ENCODE assay signal across 24 cellular contexts in the genomic region with DNA sequence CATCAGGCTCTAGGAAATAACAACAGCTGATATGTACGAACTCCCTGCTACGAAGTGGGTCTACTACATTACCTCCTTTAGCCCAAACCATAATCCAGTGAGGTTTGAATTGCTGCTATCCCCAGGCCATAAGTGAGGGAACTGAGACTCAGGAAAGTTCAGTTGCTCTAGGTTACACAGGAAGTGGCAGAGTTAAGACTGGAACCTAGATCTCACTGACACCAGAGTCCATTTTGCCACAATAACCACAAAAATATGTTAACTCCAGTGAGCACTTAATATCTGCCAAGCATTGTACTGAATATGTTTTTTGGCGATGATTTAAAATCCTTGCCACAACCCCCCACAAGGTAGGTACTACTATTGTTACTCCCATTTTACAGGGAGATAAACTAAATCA.
DNase-seq lines count a peak whose midpoint lies in the region; ATAC-seq lines count a peak whose summit lies in the region.
"Had no signal": no experiment of that assay in that cellular context is flagged by ENCODE, and none has a peak within 500 bp of the region (broad histone marks: within the 10 kb centered on the region; RNA-seq: fewer than 3 reads in every experiment).

No MANE protein-coding gene starts in this region.

- H3K27ac ChIP-seq in BLaER1 treated with 17β-estradiol and CSF1 and Interleukin-3, amounts not matched to agents 10 nM and 100 nM, result no peak overlapping the region
- peak overlapping the region; percentile 8 for H3K27ac ChIP-seq in KOPT-K1 (ENCODE audit: low read depth, low read length, poor library complexity, severe bottlenecking)
- H3K27ac ChIP-seq: A549, body of pancreas, esophagus muscularis mucosa, foreskin keratinocyte, left ventricle myocardium inferior, parathyroid adenoma, SJCRH30, tibial artery, vagina had no signal

- H3K4me3 ChIP-seq in BLaER1 treated with 17β-estradiol and CSF1 and Interleukin-3, amounts not matched to agents 10 nM and 100 nM, result no peak overlapping the region
- H3K4me3 ChIP-seq: A549, body of pancreas, SJCRH30, vagina had no signal

- no peak overlapping the region for H3K27ac Mint-ChIP-seq in effector memory CD8-positive, alpha-beta T cell
- H3K27ac Mint-ChIP-seq: activated T-cell treated with anti-CD3 and anti-CD28 coated beads, Interleukin-2, amount 50 U/mL, for 72 hours; CD4-positive, alpha-beta memory T cell; stimulated activated naive CD8-positive, alpha-beta T cell treated with anti-CD3 and anti-CD28 coated beads, Interleukin-15, Interleukin-2, amounts not matched to agents 100 ng/mL and 50 ng/mL, for 24 hours had no signal

- H3K4me3 Mint-ChIP-seq in effector memory CD8-positive, alpha-beta T cell, result no peak overlapping the region
- H3K4me3 Mint-ChIP-seq: central memory CD8-positive, alpha-beta T cell; stimulated activated naive CD8-positive, alpha-beta T cell treated with anti-CD3 and anti-CD28 coated beads, Interleukin-15, Interleukin-2, amounts not matched to agents 100 ng/mL and 50 ng/mL, for 24 hours had no signal

- H3K4me2 ChIP-seq in BLaER1 treated with 17β-estradiol and CSF1 and Interleukin-3, amounts not matched to agents 10 nM and 100 nM, result peak overlapping the region in 10 of 11 experiments; percentile 17 to 47 (median 36); a peak in 13 of 22 replicates
- H3K4me2 ChIP-seq: A549 had no signal

- no peaks in the 10 kb centered on the region for H3K9me3 Mint-ChIP-seq in effector memory CD8-positive, alpha-beta T cell
- H3K9me3 Mint-ChIP-seq: activated T-cell treated with anti-CD3 and anti-CD28 coated beads, Interleukin-2, amount 50 U/mL, for 72 hours; CD4-positive, alpha-beta memory T cell; central memory CD8-positive, alpha-beta T cell; stimulated activated naive CD8-positive, alpha-beta T cell treated with anti-CD3 and anti-CD28 coated beads, Interleukin-15, Interleukin-2, amounts not matched to agents 100 ng/mL and 50 ng/mL, for 24 hours had no signal

- H3K36me3 Mint-ChIP-seq in effector memory CD8-positive, alpha-beta T cell (ENCODE audit: insufficient read depth), result no peaks in the 10 kb centered on the region
- H3K36me3 Mint-ChIP-seq: CD4-positive, alpha-beta memory T cell had no signal

- H3K27me3 ChIP-seq in BLaER1 treated with 17β-estradiol and CSF1 and Interleukin-3, amounts not matched to agents 10 nM and 100 nM, result no peaks in the 10 kb centered on the region
- H3K27me3 ChIP-seq: body of pancreas, SJCRH30 had no signal

- peaks cover 13 to 16% of the 10 kb centered on the region in 2 donors for H3K4me1 Mint-ChIP-seq in effector memory CD8-positive, alpha-beta T cell (ENCODE audit: low read depth in 2 of 2)

- no peaks in the 10 kb centered on the region for H4K20me1 ChIP-seq in BLaER1 treated with 17β-estradiol and CSF1 and Interleukin-3, amounts not matched to agents 10 nM and 100 nM

- DNase-seq in effector memory CD8-positive, alpha-beta T cell, result no peak
- DNase-seq in activated CD4-positive, CD25-positive, alpha-beta regulatory T cell treated with anti-CD3 and anti-CD28 coated beads, Interleukin-2, amount 50 U/mL, for 72 hours, result no peak
- no peak for DNase-seq in EL
- DNase-seq in SIG-M5 treated with dmso at 0.1 percent for 504 hours (lab: John Stamatoyannopoulos, UW; ENCODE audit: unreplicated experiment), result no peak
- DNase-seq: DMS 273 treated with DMSO at 0.1 percent for 48 hours, foreskin keratinocyte, Kasumi-1, NCI-H1694 treated with DMSO at 0.1 percent for 48 hours, SJCRH30, tibial artery had no signal

- peaks cover 0 to 8% (median 0%) of the 10 kb centered on the region in 11 experiments; a peak in 3 of 22 replicates for H3K9me3 ChIP-seq in BLaER1 treated with 17β-estradiol and CSF1 and Interleukin-3, amounts not matched to agents 10 nM and 100 nM (replicated peaks in 1 of 11)
- H3K9me3 ChIP-seq in KOPT-K1 (ENCODE audit: insufficient read depth, low read length, poor library complexity, severe bottlenecking), result no peaks in the 10 kb centered on the region
- H3K9me3 ChIP-seq: A549, body of pancreas, esophagus muscularis mucosa, left ventricle myocardium inferior, SJCRH30, tibial artery, vagina had no signal

- peaks cover 0 to 11% (median 8%) of the 10 kb centered on the region in 10 experiments; a peak in 14 of 20 replicates for H3K4me1 ChIP-seq in BLaER1 treated with 17β-estradiol and CSF1 and Interleukin-3, amounts not matched to agents 10 nM and 100 nM
- H3K4me1 ChIP-seq: A549, foreskin keratinocyte, parathyroid adenoma, SJCRH30 had no signal

- H3K9ac ChIP-seq in BLaER1 treated with 17β-estradiol and CSF1 and Interleukin-3, amounts not matched to agents 10 nM and 100 nM, result no peak overlapping the region
- H3K9ac ChIP-seq: parathyroid adenoma had no signal

- ATAC-seq in GM18907 (IDR thresholded peaks at IDR 0.05; ENCODE audit: unreplicated experiment) (peak; percentile 54), GM18520 (IDR thresholded peaks at IDR 0.05; ENCODE audit: unreplicated experiment) (no peak)
- peak; percentile 62 for ATAC-seq in effector memory CD8-positive, alpha-beta T cell (replicated peaks)

- H3K36me3 ChIP-seq in BLaER1 treated with 17β-estradiol and CSF1 and Interleukin-3, amounts not matched to agents 10 nM and 100 nM, result no peaks in the 10 kb centered on the region
- no peaks in the 10 kb centered on the region for H3K36me3 ChIP-seq in KOPT-K1 (ENCODE audit: insufficient read depth, low read length)
- H3K36me3 ChIP-seq: esophagus muscularis mucosa, left ventricle myocardium inferior, SJCRH30, tibial artery, vagina had no signal

- H3K27me3 Mint-ChIP-seq in effector memory CD8-positive, alpha-beta T cell, result peaks cover 24 to 30% of the 10 kb centered on the region in 2 donors
